14 cellular contexts compared by ENCODE assay signal in the genomic region with DNA sequence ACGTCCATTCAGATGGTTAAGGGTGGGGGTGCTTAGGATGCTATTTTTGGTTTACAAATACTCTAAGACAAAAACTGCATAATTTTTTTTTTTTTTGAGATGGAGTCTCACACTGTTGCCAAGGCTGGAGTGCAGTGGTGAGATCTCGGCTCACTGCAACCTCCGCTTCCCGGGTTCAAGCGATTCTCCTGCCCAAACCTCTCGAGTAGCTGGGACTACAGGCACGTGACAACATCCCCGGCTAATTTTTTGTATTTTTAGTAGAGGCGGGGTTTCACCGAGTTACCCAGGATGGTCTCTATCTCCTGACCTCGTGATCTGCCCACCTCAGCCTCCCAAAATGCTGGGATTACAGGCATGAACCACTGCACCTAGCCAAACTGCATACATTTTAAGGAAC. TPM values are rescaled to one million over a fixed set of nuclear protein-coding genes. Genes with fewer than 3 reads are reported as not detected.
"Had no signal": no experiment of that assay in that cellular context is flagged by ENCODE, and none has a peak within 500 bp of the region (broad histone marks: within the 10 kb centered on the region; RNA-seq: fewer than 3 reads in every experiment).

No MANE protein-coding gene starts in this region.

RNA-seq across cellular contexts. Expression of a gene that starts 22.5 kb away (rescaled TPM):
- total RNA-seq: stomach, subcutaneous adipose tissue, suprapubic skin, temporal lobe, thoracic aorta, tibial nerve, transverse colon, upper lobe of left lung, upper lobe of right lung, ureter, urinary bladder, uterus, vagina had no signal

RNA-seq across cellular contexts. Expression of a gene that starts 23.7 kb away (rescaled TPM):
- total RNA-seq: stomach, subcutaneous adipose tissue, suprapubic skin, temporal lobe, thoracic aorta, thyroid gland, tibial nerve, transverse colon, upper lobe of left lung, upper lobe of right lung, ureter, urinary bladder, uterus, vagina had no signal

RNA-seq across cellular contexts. Expression of a gene that starts 37.6 kb away (rescaled TPM):
- total RNA-seq: stomach, subcutaneous adipose tissue, suprapubic skin, temporal lobe, thoracic aorta, thyroid gland, tibial nerve, transverse colon, upper lobe of left lung, upper lobe of right lung, ureter, urinary bladder, uterus, vagina had no signal
